Comparison of ENCODE assay signal across 16 cellular contexts in genomic region chr4:126800723-126801191, GRCh38.
DNase-seq lines count a peak whose midpoint lies in the region; ATAC-seq and TF ChIP-seq lines count a peak whose summit lies in the region.
"Had no signal": no experiment of that assay in that cellular context is flagged by ENCODE, and none has a peak within 500 bp of the region (broad histone marks: within the 10 kb centered on the region; RNA-seq: fewer than 3 reads in every experiment).

No MANE protein-coding gene starts in this region.

- H3K9me2 ChIP-seq in GM23248 (ENCODE audit: insufficient read depth), result no peaks in the 10 kb centered on the region

- TF ChIP-seq CTCF in foreskin fibroblast (IDR thresholded peaks at IDR 0.05; ENCODE audit: low read depth, low read length) (no peak), GM20000 (IDR thresholded peaks at IDR 0.05; ENCODE audit: extremely low read depth, missing control alignments) (no peak)

- H2AFZ ChIP-seq in GM23248, result peak overlapping the region; percentile 59
- H2AFZ ChIP-seq: PC-9 had no signal

- no peaks in the 10 kb centered on the region for H3K9me3 ChIP-seq in GM23248 (ENCODE audit: low read depth)
- H3K9me3 ChIP-seq in SJCRH30 (replicated peaks), result no peaks in the 10 kb centered on the region

- ATAC-seq in GM18868 (IDR thresholded peaks at IDR 0.05; ENCODE audit: unreplicated experiment), result peak; percentile 57
- no peak for ATAC-seq in stimulated activated naive CD8-positive, alpha-beta T cell treated with anti-CD3 and anti-CD28 coated beads, Interleukin-15, Interleukin-2, amounts not matched to agents 100 U/mL and 50 U/mL, for 24 hours

- H3K79me2 ChIP-seq in GM23248 (ENCODE audit: insufficient read depth), result no peaks in the 10 kb centered on the region

- H3K9ac ChIP-seq in GM23248, result no peak overlapping the region

- H3K4me2 ChIP-seq in GM23248 (ENCODE audit: unreplicated experiment), result peak overlapping the region; percentile 6
- H3K4me2 ChIP-seq: PC-9 had no signal

- H3K4me3 ChIP-seq in GM23248 (no peak overlapping the region), SJCRH30 (no peak overlapping the region), foreskin fibroblast (ENCODE audit: low read depth in 1 of 2, low read length in 2 of 2) (no peak overlapping the region)
- H3K4me3 ChIP-seq: PC-9 had no signal

- H3K4me1 ChIP-seq in GM23248 (ENCODE audit: insufficient read depth) (peaks cover 20% of the 10 kb centered on the region), SJCRH30 (peaks cover 23% of the 10 kb centered on the region)

- DNase-seq in GM23248, result no peak
- peak in 1 of 2 experiments; percentile 20 for DNase-seq in SJCRH30
- peak; percentile 2 to 50 for DNase-seq in foreskin fibroblast
- DNase-seq in stimulated activated naive CD8-positive, alpha-beta T cell treated with anti-CD3 and anti-CD28 coated beads, Interleukin-15, Interleukin-2, amounts not matched to agents 100 U/mL and 50 U/mL, for 24 hours, result no peak
- no peak for DNase-seq in GM20000 (ENCODE audit: low spot score)
- no peak for DNase-seq in NCI-H1417 (lab: John Stamatoyannopoulos, UW)
- no peak for DNase-seq in NCI-H226
- DNase-seq: AML-193, GDM1, H7, Kasumi-1, NCI-H1694, NCI-H345, NCI-H524 treated with DMSO at 0.1 percent for 48 hours, PC-9 had no signal

- H3K27me3 ChIP-seq in GM23248 (replicated peaks; ENCODE audit: insufficient read depth) (no peaks in the 10 kb centered on the region), SJCRH30 (no peaks in the 10 kb centered on the region)

- H3K27ac ChIP-seq in GM23248, result no peak overlapping the region
- H3K27ac ChIP-seq in SJCRH30, result peak overlapping the region; percentile 10; the same call in 1 of the 2 replicates
- H3K27ac ChIP-seq: PC-9 had no signal

- in situ Hi-C loops in GM23248 (cut with MboI), result no loop called here

- H3F3A ChIP-seq in GM23248 (ENCODE audit: insufficient read depth), result no peaks in the 10 kb centered on the region

- 5 to 8% methylated on average over 5 of the region's 5 CpGs for WGBS in GM23248 (ENCODE audit: low coverage in 1 of 2, low lambda C conversion rate in 2 of 2, missing lambda C conversion rate in 2 of 2), 2 experiments

- no peaks in the 10 kb centered on the region for H4K20me1 ChIP-seq in GM23248 (ENCODE audit: insufficient read depth)

- H3K36me3 ChIP-seq in GM23248 (ENCODE audit: low read depth) (no peaks in the 10 kb centered on the region), SJCRH30 (no peaks in the 10 kb centered on the region)

Comparison
In these comparisons a context has a peak if more than half of its experiments do, and no peak if none do; other contexts are left out.
1. DNase-seq: peak in foreskin fibroblast (2 of 2); none in GM23248 (single experiment), stimulated activated naive CD8-positive, alpha-beta T cell treated with anti-CD3 and anti-CD28 coated beads, Interleukin-15, Interleukin-2, amounts not matched to agents 100 U/mL and 50 U/mL, for 24 hours (single experiment), GM20000 (single experiment), NCI-H1417 (0 of 3) and NCI-H226 (single experiment).